ENCODE assay signal across 8 cellular contexts in the genomic region with DNA sequence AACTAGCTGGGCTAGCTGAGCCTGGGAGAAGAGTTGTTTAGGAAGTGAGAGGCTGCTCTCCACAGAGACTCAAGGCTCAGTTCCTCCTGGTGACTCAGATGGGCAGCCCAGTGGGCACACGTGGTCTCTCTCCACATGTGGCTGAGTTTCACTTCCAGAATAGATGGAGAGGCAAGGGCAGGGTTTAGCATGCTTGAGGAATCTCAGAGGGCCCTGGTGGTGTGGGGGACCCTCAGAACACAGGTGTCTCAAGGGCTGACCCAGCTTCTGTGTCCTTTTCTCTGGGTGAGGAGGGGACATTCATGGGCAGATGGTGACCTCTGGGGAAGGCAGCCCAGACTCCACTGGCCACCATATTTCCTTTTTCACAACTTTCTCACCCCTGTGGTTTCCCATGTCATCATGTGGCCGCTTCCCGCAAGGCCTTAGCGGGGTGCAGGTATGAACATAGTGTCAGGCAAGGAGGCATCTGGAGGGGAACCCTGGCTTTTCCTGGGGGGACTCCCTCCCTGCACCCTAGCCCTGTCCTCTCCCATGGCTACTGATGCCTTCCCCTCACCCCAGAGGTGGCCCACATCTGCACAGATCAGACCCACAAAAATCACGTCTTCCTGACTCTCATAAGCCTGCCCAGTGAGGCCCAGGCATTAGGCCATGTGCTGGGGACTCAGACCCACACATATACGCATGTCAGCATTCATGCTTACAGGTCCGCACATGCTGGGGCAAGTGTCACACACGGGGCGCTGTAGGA. TPM values are rescaled to one million over a fixed set of nuclear protein-coding genes. Genes with fewer than 3 reads are reported as not detected.
DNase-seq lines count a peak whose midpoint lies in the region; ATAC-seq, FAIRE-seq and TF ChIP-seq lines count a peak whose summit lies in the region.

No MANE protein-coding gene starts in this region.

- FAIRE-seq in urothelium cell line (lab: Jason Lieb, UNC): no peak

- peak; percentile 38 for ATAC-seq in HG03439 (IDR thresholded peaks at IDR 0.05; ENCODE audit: unreplicated experiment)
- ATAC-seq in activated naive CD8-positive, alpha-beta T cell treated with anti-CD3 and anti-CD28 coated beads, Interleukin-2, amount 10 ng/mL, durations not matched to agents 7 days and 5 days (ENCODE audit: low read depth): no peak

- TF ChIP-seq CTCF in AG10803 (conservative IDR thresholded peaks at IDR 0.05; ENCODE audit: low read length): no peak
- TF ChIP-seq CTCF in coronary artery (IDR thresholded peaks at IDR 0.05): no peak

- DNase-seq in AG10803 (ENCODE audit: low read depth) (peak; percentile 49), GM19238 (ENCODE audit: insufficient read length, low spot score) (peak; percentile 77), pons (ENCODE audit: low spot score) (peak; percentile 87), coronary artery (ENCODE audit: low spot score) (no peak), NCI-H1417 (lab: John Stamatoyannopoulos, UW) (no peak), urothelium cell line (ENCODE audit: low spot score) (no peak)
- no peak for DNase-seq in activated naive CD8-positive, alpha-beta T cell treated with anti-CD3 and anti-CD28 coated beads, Interleukin-2, amount 10 ng/mL, durations not matched to agents 7 days and 5 days

- peaks cover 24% of the 10 kb centered on the region for H3K4me1 Mint-ChIP-seq in activated naive CD8-positive, alpha-beta T cell treated with anti-CD3 and anti-CD28 coated beads, Interleukin-2, amount 10 ng/mL, durations not matched to agents 7 days and 5 days

- H3K4me3 ChIP-seq in AG10803 (ENCODE audit: low read length): no peak overlapping the region
- H3K4me3 ChIP-seq in coronary artery: no peak overlapping the region

- peaks cover 5% of the 10 kb centered on the region for H3K27me3 Mint-ChIP-seq in activated naive CD8-positive, alpha-beta T cell treated with anti-CD3 and anti-CD28 coated beads, Interleukin-2, amount 10 ng/mL, durations not matched to agents 7 days and 5 days

- peak overlapping the region; percentile 37 for H3K27ac Mint-ChIP-seq in activated naive CD8-positive, alpha-beta T cell treated with anti-CD3 and anti-CD28 coated beads, Interleukin-2, amount 10 ng/mL, durations not matched to agents 7 days and 5 days

- peaks cover 3% of the 10 kb centered on the region for H3K36me3 Mint-ChIP-seq in activated naive CD8-positive, alpha-beta T cell treated with anti-CD3 and anti-CD28 coated beads, Interleukin-2, amount 10 ng/mL, durations not matched to agents 7 days and 5 days

- H3K9me3 Mint-ChIP-seq in activated naive CD8-positive, alpha-beta T cell treated with anti-CD3 and anti-CD28 coated beads, Interleukin-2, amount 10 ng/mL, durations not matched to agents 7 days and 5 days: no peaks in the 10 kb centered on the region

- POLR2A ChIA-PET in activated naive CD8-positive, alpha-beta T cell treated with anti-CD3 and anti-CD28 coated beads, Interleukin-2, amount 10 ng/mL, durations not matched to agents 7 days and 5 days (lab: Charles Lee): interaction anchor here (0.5 kb wide), 1 partner anchor 175 kb away, joined by 5 read pairs; no protein-coding TSS in a partner anchor

- H3K27ac ChIP-seq in coronary artery: no peak overlapping the region

- H3K4me3 Mint-ChIP-seq in activated naive CD8-positive, alpha-beta T cell treated with anti-CD3 and anti-CD28 coated beads, Interleukin-2, amount 10 ng/mL, durations not matched to agents 7 days and 5 days: no peak overlapping the region

RNA-seq across cellular contexts. Expression of a gene that starts 3.3 kb away (rescaled TPM):
- 10 to 100 TPM; 53.5 to 58.8 TPM for total RNA-seq in activated naive CD8-positive, alpha-beta T cell treated with anti-CD3 and anti-CD28 coated beads, Interleukin-2, amount 10 ng/mL, durations not matched to agents 7 days and 5 days

RNA-seq across cellular contexts. Expression of a gene that starts 15.2 kb away (rescaled TPM):
- total RNA-seq in activated naive CD8-positive, alpha-beta T cell treated with anti-CD3 and anti-CD28 coated beads, Interleukin-2, amount 10 ng/mL, durations not matched to agents 7 days and 5 days: under 1 TPM; 0.37 to 0.69 TPM

RNA-seq across cellular contexts. Expression of a gene that starts 23.8 kb away (rescaled TPM):
- 100 to 1,000 TPM; 104 to 117 TPM for total RNA-seq in activated naive CD8-positive, alpha-beta T cell treated with anti-CD3 and anti-CD28 coated beads, Interleukin-2, amount 10 ng/mL, durations not matched to agents 7 days and 5 days

RNA-seq across cellular contexts. Expression of a gene that starts 40.0 kb away (rescaled TPM):
- total RNA-seq in activated naive CD8-positive, alpha-beta T cell treated with anti-CD3 and anti-CD28 coated beads, Interleukin-2, amount 10 ng/mL, durations not matched to agents 7 days and 5 days: under 1 TPM in 1 of 2 experiments, not detected in 1; 0.50 TPM

RNA-seq across cellular contexts. Expression of a gene that starts 41.0 kb away (rescaled TPM):
- under 1 TPM; 0.34 to 0.83 TPM for total RNA-seq in activated naive CD8-positive, alpha-beta T cell treated with anti-CD3 and anti-CD28 coated beads, Interleukin-2, amount 10 ng/mL, durations not matched to agents 7 days and 5 days

Comparison
In these comparisons a context has a peak if more than half of its experiments do, and no peak if none do; other contexts are left out.
1. DNase-seq: peak in AG10803 (single experiment), GM19238 (single experiment) and pons (single experiment); none in activated naive CD8-positive, alpha-beta T cell treated with anti-CD3 and anti-CD28 coated beads, Interleukin-2, amount 10 ng/mL, durations not matched to agents 7 days and 5 days (single experiment), coronary artery (single experiment), NCI-H1417 (0 of 3) and urothelium cell line (single experiment).